Comparison of ENCODE assay signal across 1 cellular context in the genomic region with DNA sequence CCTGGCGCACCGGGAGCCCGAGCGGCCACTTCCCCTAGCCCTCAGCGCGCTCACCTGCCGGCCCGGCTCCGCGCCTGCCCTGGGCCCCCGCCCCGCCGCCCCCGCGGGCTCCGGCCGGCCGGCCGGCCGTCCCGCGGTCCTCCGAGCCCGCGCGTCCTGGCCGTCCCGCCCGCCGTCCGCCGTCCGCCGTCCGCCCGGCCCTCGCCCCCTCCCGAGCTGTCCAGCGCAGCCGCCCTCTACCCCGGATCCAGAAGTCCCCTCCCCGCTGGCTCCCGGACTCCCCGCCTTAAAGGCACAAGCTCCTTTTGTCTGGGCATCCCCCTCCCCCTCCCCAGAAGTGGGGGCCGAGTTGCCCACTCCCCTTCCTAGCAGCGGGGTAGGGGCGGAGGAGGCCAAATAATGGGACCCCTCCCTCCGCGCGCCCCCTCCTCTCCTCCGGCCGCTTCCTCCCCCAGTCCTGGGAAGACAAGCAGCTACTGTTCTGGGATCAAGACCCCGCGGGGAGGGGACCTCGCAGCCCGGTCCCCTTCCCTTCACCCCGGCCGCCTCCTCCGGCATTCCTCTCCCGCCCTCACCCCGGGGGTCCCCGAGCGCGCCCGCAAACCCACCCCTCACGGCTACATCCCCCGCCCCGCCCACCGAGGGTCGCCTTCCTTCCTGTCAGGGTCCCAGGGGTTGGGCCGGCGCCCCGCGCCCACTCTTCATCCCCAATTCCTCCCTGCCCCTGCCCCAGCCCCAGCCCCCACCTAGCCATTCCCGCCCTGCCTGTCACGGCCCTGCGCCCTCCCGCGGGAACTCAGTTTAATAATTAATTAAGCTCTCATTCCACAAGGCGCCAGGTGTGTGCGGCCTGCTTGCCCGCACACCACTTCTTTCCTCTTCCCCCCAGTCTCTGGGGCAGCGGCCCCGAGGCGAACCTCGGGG.
TF ChIP-seq lines count a peak whose summit lies in the region.

A gene (minus strand): TSS at position 238 of the 924 bp plus-strand sequence. CDS start 5,655 bp downstream, outside the sequence.

TF ChIP-seq in GM23338, 12 proteins besides CTCF, POLR2A, EP300 and RAD21 (continued from another document):
- TF ChIP-seq, protein P1, sequence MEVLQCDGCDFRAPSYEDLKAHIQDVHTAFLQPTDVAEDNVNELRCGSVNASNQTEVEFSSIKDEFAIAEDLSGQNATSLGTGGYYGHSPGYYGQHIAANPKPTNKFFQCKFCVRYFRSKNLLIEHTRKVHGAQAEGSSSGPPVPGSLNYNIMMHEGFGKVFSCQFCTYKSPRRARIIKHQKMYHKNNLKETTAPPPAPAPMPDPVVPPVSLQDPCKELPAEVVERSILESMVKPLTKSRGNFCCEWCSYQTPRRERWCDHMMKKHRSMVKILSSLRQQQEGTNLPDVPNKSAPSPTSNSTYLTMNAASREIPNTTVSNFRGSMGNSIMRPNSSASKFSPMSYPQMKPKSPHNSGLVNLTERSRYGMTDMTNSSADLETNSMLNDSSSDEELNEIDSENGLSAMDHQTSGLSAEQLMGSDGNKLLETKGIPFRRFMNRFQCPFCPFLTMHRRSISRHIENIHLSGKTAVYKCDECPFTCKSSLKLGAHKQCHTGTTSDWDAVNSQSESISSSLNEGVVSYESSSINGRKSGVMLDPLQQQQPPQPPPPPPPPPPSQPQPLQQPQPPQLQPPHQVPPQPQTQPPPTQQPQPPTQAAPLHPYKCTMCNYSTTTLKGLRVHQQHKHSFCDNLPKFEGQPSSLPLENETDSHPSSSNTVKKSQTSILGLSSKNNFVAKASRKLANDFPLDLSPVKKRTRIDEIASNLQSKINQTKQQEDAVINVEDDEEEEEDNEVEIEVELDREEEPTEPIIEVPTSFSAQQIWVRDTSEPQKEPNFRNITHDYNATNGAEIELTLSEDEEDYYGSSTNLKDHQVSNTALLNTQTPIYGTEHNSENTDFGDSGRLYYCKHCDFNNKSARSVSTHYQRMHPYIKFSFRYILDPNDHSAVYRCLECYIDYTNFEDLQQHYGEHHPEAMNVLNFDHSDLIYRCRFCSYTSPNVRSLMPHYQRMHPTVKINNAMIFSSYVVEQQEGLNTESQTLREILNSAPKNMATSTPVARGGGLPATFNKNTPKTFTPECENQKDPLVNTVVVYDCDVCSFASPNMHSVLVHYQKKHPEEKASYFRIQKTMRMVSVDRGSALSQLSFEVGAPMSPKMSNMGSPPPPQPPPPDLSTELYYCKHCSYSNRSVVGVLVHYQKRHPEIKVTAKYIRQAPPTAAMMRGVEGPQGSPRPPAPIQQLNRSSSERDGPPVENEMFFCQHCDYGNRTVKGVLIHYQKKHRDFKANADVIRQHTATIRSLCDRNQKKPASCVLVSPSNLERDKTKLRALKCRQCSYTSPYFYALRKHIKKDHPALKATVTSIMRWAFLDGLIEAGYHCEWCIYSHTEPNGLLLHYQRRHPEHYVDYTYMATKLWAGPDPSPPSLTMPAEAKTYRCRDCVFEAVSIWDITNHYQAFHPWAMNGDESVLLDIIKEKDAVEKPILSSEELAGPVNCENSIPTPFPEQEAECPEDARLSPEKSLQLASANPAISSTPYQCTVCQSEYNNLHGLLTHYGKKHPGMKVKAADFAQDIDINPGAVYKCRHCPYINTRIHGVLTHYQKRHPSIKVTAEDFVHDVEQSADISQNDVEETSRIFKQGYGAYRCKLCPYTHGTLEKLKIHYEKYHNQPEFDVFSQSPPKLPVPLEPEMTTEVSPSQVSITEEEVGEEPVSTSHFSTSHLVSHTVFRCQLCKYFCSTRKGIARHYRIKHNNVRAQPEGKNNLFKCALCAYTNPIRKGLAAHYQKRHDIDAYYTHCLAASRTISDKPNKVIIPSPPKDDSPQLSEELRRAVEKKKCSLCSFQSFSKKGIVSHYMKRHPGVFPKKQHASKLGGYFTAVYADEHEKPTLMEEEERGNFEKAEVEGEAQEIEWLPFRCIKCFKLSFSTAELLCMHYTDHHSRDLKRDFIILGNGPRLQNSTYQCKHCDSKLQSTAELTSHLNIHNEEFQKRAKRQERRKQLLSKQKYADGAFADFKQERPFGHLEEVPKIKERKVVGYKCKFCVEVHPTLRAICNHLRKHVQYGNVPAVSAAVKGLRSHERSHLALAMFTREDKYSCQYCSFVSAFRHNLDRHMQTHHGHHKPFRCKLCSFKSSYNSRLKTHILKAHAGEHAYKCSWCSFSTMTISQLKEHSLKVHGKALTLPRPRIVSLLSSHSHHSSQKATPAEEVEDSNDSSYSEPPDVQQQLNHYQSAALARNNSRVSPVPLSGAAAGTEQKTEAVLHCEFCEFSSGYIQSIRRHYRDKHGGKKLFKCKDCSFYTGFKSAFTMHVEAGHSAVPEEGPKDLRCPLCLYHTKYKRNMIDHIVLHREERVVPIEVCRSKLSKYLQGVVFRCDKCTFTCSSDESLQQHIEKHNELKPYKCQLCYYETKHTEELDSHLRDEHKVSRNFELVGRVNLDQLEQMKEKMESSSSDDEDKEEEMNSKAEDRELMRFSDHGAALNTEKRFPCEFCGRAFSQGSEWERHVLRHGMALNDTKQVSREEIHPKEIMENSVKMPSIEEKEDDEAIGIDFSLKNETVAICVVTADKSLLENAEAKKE (CRISPR knock-in tag; IDR thresholded peaks at IDR 0.05): no peak
- TF ChIP-seq STAT1 (IDR thresholded peaks at IDR 0.05; ENCODE audit: unreplicated experiment) (no peak), CREB1 (CRISPR knock-in tag; IDR thresholded peaks at IDR 0.05; ENCODE audit: low read depth) (no peak), POLR2AphosphoS5 (IDR thresholded peaks at IDR 0.05; ENCODE audit: low read depth) (no peak), NANOG (IDR thresholded peaks at IDR 0.05; ENCODE audit: borderline replicate concordance) (no peak), ZNF114 (CRISPR knock-in tag; IDR thresholded peaks at IDR 0.05) (no peak)
- TF ChIP-seq, protein P2, sequence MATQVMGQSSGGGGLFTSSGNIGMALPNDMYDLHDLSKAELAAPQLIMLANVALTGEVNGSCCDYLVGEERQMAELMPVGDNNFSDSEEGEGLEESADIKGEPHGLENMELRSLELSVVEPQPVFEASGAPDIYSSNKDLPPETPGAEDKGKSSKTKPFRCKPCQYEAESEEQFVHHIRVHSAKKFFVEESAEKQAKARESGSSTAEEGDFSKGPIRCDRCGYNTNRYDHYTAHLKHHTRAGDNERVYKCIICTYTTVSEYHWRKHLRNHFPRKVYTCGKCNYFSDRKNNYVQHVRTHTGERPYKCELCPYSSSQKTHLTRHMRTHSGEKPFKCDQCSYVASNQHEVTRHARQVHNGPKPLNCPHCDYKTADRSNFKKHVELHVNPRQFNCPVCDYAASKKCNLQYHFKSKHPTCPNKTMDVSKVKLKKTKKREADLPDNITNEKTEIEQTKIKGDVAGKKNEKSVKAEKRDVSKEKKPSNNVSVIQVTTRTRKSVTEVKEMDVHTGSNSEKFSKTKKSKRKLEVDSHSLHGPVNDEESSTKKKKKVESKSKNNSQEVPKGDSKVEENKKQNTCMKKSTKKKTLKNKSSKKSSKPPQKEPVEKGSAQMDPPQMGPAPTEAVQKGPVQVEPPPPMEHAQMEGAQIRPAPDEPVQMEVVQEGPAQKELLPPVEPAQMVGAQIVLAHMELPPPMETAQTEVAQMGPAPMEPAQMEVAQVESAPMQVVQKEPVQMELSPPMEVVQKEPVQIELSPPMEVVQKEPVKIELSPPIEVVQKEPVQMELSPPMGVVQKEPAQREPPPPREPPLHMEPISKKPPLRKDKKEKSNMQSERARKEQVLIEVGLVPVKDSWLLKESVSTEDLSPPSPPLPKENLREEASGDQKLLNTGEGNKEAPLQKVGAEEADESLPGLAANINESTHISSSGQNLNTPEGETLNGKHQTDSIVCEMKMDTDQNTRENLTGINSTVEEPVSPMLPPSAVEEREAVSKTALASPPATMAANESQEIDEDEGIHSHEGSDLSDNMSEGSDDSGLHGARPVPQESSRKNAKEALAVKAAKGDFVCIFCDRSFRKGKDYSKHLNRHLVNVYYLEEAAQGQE (IDR thresholded peaks at IDR 0.05; ENCODE audit: unreplicated experiment): no peak
